8 cellular contexts compared by ENCODE assay signal in genomic region chr2:31980674-31981356, GRCh38. TPM values are rescaled to one million over a fixed set of nuclear protein-coding genes. Genes with fewer than 3 reads are reported as not detected.
A peak's percentile ranks its signal among the peaks of the same experiment; 100 is the strongest.
DNase-seq lines count a peak whose midpoint lies in the region; ATAC-seq and TF ChIP-seq lines count a peak whose summit lies in the region.

No MANE protein-coding gene starts in this region.

- peak overlapping the region; percentile 2 to 83 (median 58) for H3K27ac Mint-ChIP-seq in CD4-positive, alpha-beta memory T cell

- no peak for TF ChIP-seq EP300 in stomach (IDR thresholded peaks at IDR 0.05)

- no peak overlapping the region for H3K27ac ChIP-seq in CD4-positive, alpha-beta memory T cell (ENCODE audit: low read depth, low read length)
- no peak overlapping the region for H3K27ac ChIP-seq in RWPE1
- H3K27ac ChIP-seq in stomach = peak overlapping the region in 1 of 5 donors; percentile 32

- H3K9me3 Mint-ChIP-seq in CD4-positive, alpha-beta memory T cell = no peaks in the 10 kb centered on the region

- peak; percentile 100 for ATAC-seq in GM19023 (IDR thresholded peaks at IDR 0.05; ENCODE audit: unreplicated experiment)
- peak; percentile 98 for ATAC-seq in HG03045 (IDR thresholded peaks at IDR 0.05; ENCODE audit: unreplicated experiment)

- H3K27me3 ChIP-seq in CD4-positive, alpha-beta memory T cell (ENCODE audit: insufficient read depth, low read length) = no peaks in the 10 kb centered on the region
- H3K27me3 ChIP-seq in stomach = no peaks in the 10 kb centered on the region

- H3K4me1 Mint-ChIP-seq in CD4-positive, alpha-beta memory T cell = peaks cover 26 to 41% (median 34%) of the 10 kb centered on the region in 4 donors

- no peaks in the 10 kb centered on the region for H3K36me3 ChIP-seq in CD4-positive, alpha-beta memory T cell (ENCODE audit: insufficient read depth, low read length)
- peaks cover 0 to 7% (median 0%) of the 10 kb centered on the region in 4 donors for H3K36me3 ChIP-seq in stomach

- 55 to 62% (median 61%) methylated on average over 6 of the region's 6 CpGs for WGBS in stomach, 5 donors

- peak overlapping the region in 3 of 8 donors; percentile 26 to 61 (median 29) for H3K4me3 Mint-ChIP-seq in CD4-positive, alpha-beta memory T cell

- CTCF ChIA-PET in CD4-positive, alpha-beta memory T cell (lab: Charles Lee; ENCODE audit: partially characterized antibody) = no interaction called here
- CTCF ChIA-PET in RWPE1 (lab: Yijun Ruan, JAX) = interaction anchor here (0.6 kb wide), 1 partner anchor 1282 kb away, joined by 3 read pairs; no protein-coding TSS in a partner anchor

- TF ChIP-seq CTCF in RWPE1 (conservative IDR thresholded peaks at IDR 0.05; ENCODE audit: low read depth) = no peak
- no peak for TF ChIP-seq CTCF in stomach (IDR thresholded peaks at IDR 0.05)

- intact Hi-C loops in CD4-positive, alpha-beta memory T cell (cut with micrococcal nuclease) = no loop called here
- intact Hi-C loops in stomach (cut with DNase I; ENCODE audit: low total_unique reads) = no loop called here

- DNase-seq in CD4-positive, alpha-beta memory T cell = peak in 3 of 5 donors; percentile 1 to 22 (median 9)
- DNase-seq in RWPE1 (ENCODE audit: low spot score) (peak; percentile 14), foreskin melanocyte (peak; percentile 14), stomach (no peak), NCI-H1436 treated with DMSO at 0.1 percent for 48 hours (lab: John Stamatoyannopoulos, UW) (no peak), cerebellum (ENCODE audit: low spot score) (no peak)

- POLR2A ChIA-PET in CD4-positive, alpha-beta memory T cell (lab: Charles Lee; ENCODE audit: partially characterized antibody) = no interaction called here
- POLR2A ChIA-PET in RWPE1 (lab: Yijun Ruan, JAX; ENCODE audit: low non-redundant PET) = no interaction called here

- H3K9me3 ChIP-seq in CD4-positive, alpha-beta memory T cell (ENCODE audit: control insufficient read depth in 1 of 2, low read length in 2 of 2) = no peaks in the 10 kb centered on the region
- no peaks in the 10 kb centered on the region for H3K9me3 ChIP-seq in stomach

- H3K27me3 Mint-ChIP-seq in CD4-positive, alpha-beta memory T cell = no peaks in the 10 kb centered on the region

- H3K4me1 ChIP-seq in CD4-positive, alpha-beta memory T cell (ENCODE audit: insufficient read depth, low read length) = peaks cover 14% of the 10 kb centered on the region
- H3K4me1 ChIP-seq in stomach = peaks cover 7 to 20% (median 13%) of the 10 kb centered on the region in 4 donors

- TF ChIP-seq POLR2A in stomach (IDR thresholded peaks at IDR 0.05) = no peak

- H3K4me3 ChIP-seq in CD4-positive, alpha-beta memory T cell (ENCODE audit: low read length in 2 of 2) = no peak overlapping the region
- no peak overlapping the region for H3K4me3 ChIP-seq in stomach

- peaks cover 9 to 12% of the 10 kb centered on the region in 2 donors for H3K36me3 Mint-ChIP-seq in CD4-positive, alpha-beta memory T cell

RNA-seq across cellular contexts. Expression of gene MEMO1, which starts 30.0 kb away (rescaled TPM):
- 10 to 100 TPM; 42.0 to 45.1 TPM for total RNA-seq in CD4-positive, alpha-beta memory T cell
- 10 to 100 TPM; 31.0 to 42.7 TPM for polyA plus RNA-seq in CD4-positive, alpha-beta memory T cell
- total RNA-seq in stomach (10 to 100 TPM in 4 of 5 donors, 1 to 10 TPM in 1; 3.5 to 32.7 (median 14.0) TPM), cerebellum (60.9 TPM)
- polyA plus RNA-seq in stomach = 10 to 100 TPM; 30.7 to 33.8 (median 32.9) TPM

RNA-seq across cellular contexts. Expression of gene DPY30, which starts 58.8 kb away (rescaled TPM):
- 10 to 100 TPM; 50.0 to 51.3 TPM for total RNA-seq in CD4-positive, alpha-beta memory T cell
- 100 to 1,000 TPM; 167 to 233 TPM for polyA plus RNA-seq in CD4-positive, alpha-beta memory T cell
- total RNA-seq in stomach = 10 to 100 TPM in 3 of 5 donors, 1 to 10 TPM in 2; 5.3 to 62.7 (median 26.6) TPM
- 100 to 1,000 TPM in 1 of 3 donors, 10 to 100 TPM in 2; 94.9 to 127 (median 96.5) TPM for polyA plus RNA-seq in stomach
- total RNA-seq in cerebellum = 36.7 TPM

Comparison
In these comparisons a context has a peak if more than half of its experiments do, and no peak if none do; other contexts are left out.
1. DNase-seq: peak in CD4-positive, alpha-beta memory T cell (3 of 5), RWPE1 (single experiment) and foreskin melanocyte (single experiment); none in stomach (single experiment), NCI-H1436 treated with DMSO at 0.1 percent for 48 hours (single experiment) and cerebellum (single experiment).